Comparison of ENCODE assay signal across 23 cellular contexts in the genomic region with DNA sequence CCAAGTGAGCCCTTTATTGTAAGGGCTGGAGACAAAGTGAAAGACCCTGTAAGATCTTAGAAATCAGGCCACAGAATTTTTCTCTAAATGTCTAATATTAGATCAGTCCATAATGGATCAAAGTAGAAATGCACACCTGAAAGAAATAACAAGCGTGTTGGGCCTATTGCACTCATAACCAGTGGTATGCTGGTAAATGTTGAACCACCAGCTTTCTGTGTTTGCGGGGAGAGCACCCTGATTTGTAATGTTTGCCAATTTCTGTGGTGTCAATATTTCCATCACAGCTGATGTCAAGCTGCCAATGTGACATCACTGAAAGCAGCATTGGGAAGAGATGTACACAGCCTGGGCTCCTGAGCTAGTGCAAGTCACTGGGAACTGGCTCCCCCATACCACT. TPM values are rescaled to one million over a fixed set of nuclear protein-coding genes. Genes with fewer than 3 reads are reported as not detected.
DNase-seq lines count a peak whose midpoint lies in the region; ATAC-seq, FAIRE-seq and TF ChIP-seq lines count a peak whose summit lies in the region.
"Had no signal": no experiment of that assay in that cellular context is flagged by ENCODE, and none has a peak within 500 bp of the region (broad histone marks: within the 10 kb centered on the region; RNA-seq: fewer than 3 reads in every experiment).

No MANE protein-coding gene starts in this region.

- TF ChIP-seq POLR2A in GM12891 (IDR thresholded peaks at IDR 0.05; ENCODE audit: low read depth, low read length) = no peak

- no peaks in the 10 kb centered on the region for H3K27me3 ChIP-seq in RWPE2 (ENCODE audit: insufficient read depth, poor library complexity, severe bottlenecking)
- H3K27me3 ChIP-seq: BLaER1 treated with 17β-estradiol and CSF1 and Interleukin-3, amounts not matched to agents 10 nM and 100 nM; MG63 had no signal

- TF ChIP-seq CTCF in RWPE2 (IDR thresholded peaks at IDR 0.05; ENCODE audit: poor library complexity, severe bottlenecking) = no peak

- no peak overlapping the region for H3K4me3 Mint-ChIP-seq in activated naive CD4-positive, alpha-beta T cell treated with anti-CD3 and anti-CD28 coated beads, Interleukin-2, amount 10 ng/mL, durations not matched to agents 7 days and 5 days
- H3K4me3 Mint-ChIP-seq in activated naive CD8-positive, alpha-beta T cell treated with anti-CD3 and anti-CD28 coated beads for 36 hours = no peak overlapping the region
- H3K4me3 Mint-ChIP-seq in T-helper 2 cell treated with Interferon-gamma antibody and Interleukin-4, amounts not matched to agents 5 μg/mL and 100 μg/mL, for 36 hours = no peak overlapping the region
- H3K4me3 Mint-ChIP-seq: CD4-positive, alpha-beta T cell had no signal

- peak overlapping the region; percentile 94 for H3K27ac ChIP-seq in RWPE2 (ENCODE audit: poor library complexity, severe bottlenecking)
- H3K27ac ChIP-seq: A549; BLaER1 treated with 17β-estradiol and CSF1 and Interleukin-3, amounts not matched to agents 10 nM and 100 nM; PC-9 had no signal

- DNase-seq in activated naive CD4-positive, alpha-beta T cell treated with anti-CD3 and anti-CD28 coated beads, Interleukin-2, amount 10 ng/mL, durations not matched to agents 7 days and 5 days = no peak
- DNase-seq in activated naive CD4-positive, alpha-beta T cell treated with anti-CD3 and anti-CD28 coated beads, Interleukin-2, amount 50 U/mL, for 16 hours = no peak
- DNase-seq in RWPE2 (ENCODE audit: low spot score) = no peak
- DNase-seq in activated naive CD8-positive, alpha-beta T cell treated with anti-CD3 and anti-CD28 coated beads for 36 hours = no peak
- DNase-seq in stimulated activated naive CD8-positive, alpha-beta T cell treated with anti-CD3 and anti-CD28 coated beads, Interleukin-15, Interleukin-2, amounts not matched to agents 100 U/mL and 50 U/mL, for 24 hours = no peak
- DNase-seq in T-helper 2 cell treated with Interferon-gamma antibody and Interleukin-4, amounts not matched to agents 5 μg/mL and 100 μg/mL, for 36 hours (ENCODE audit: low spot score) = no peak
- DNase-seq in GM12891 (ENCODE audit: insufficient read length, low spot score) = no peak
- DNase-seq: AML-193; CD4-positive, alpha-beta T cell; DMS53; GOT3; NCI-H2029 treated with DMSO at 0.1 percent for 48 hours; NCI-H2227 treated with DMSO at 0.1 percent for 48 hours; NCI-H526 treated with DMSO at 0.1 percent for 48 hours; PC-9; SHP77 had no signal

- no peak for FAIRE-seq in GM12891 (lab: Jason Lieb, UNC)
- FAIRE-seq: A549, HTR-8/SVneo, K562 had no signal

- peak overlapping the region; percentile 1 for H3K27ac Mint-ChIP-seq in activated naive CD4-positive, alpha-beta T cell treated with anti-CD3 and anti-CD28 coated beads, Interleukin-2, amount 10 ng/mL, durations not matched to agents 7 days and 5 days
- H3K27ac Mint-ChIP-seq in activated naive CD8-positive, alpha-beta T cell treated with anti-CD3 and anti-CD28 coated beads for 36 hours = peak overlapping the region; percentile 61
- H3K27ac Mint-ChIP-seq in T-helper 2 cell treated with Interferon-gamma antibody and Interleukin-4, amounts not matched to agents 5 μg/mL and 100 μg/mL, for 36 hours = no peak overlapping the region
- H3K27ac Mint-ChIP-seq: CD4-positive, alpha-beta T cell had no signal

- peaks cover 10% of the 10 kb centered on the region for H3K27me3 Mint-ChIP-seq in activated naive CD4-positive, alpha-beta T cell treated with anti-CD3 and anti-CD28 coated beads, Interleukin-2, amount 10 ng/mL, durations not matched to agents 7 days and 5 days
- no peaks in the 10 kb centered on the region for H3K27me3 Mint-ChIP-seq in activated naive CD8-positive, alpha-beta T cell treated with anti-CD3 and anti-CD28 coated beads for 36 hours
- peaks cover 7% of the 10 kb centered on the region for H3K27me3 Mint-ChIP-seq in T-helper 2 cell treated with Interferon-gamma antibody and Interleukin-4, amounts not matched to agents 5 μg/mL and 100 μg/mL, for 36 hours (ENCODE audit: low read depth)
- H3K27me3 Mint-ChIP-seq: CD4-positive, alpha-beta T cell had no signal

- no peak overlapping the region for H3K4me3 ChIP-seq in RWPE2 (ENCODE audit: severe bottlenecking)
- H3K4me3 ChIP-seq: A549; BLaER1 treated with 17β-estradiol and CSF1 and Interleukin-3, amounts not matched to agents 10 nM and 100 nM; HAP-1; K562; MG63; PC-9 had no signal

- ATAC-seq in RWPE2 (ENCODE audit: low read depth) (no peak), GM19395 (IDR thresholded peaks at IDR 0.05; ENCODE audit: unreplicated experiment) (no peak)
- peak; percentile 60 for ATAC-seq in stimulated activated naive CD8-positive, alpha-beta T cell treated with anti-CD3 and anti-CD28 coated beads, Interleukin-15, Interleukin-2, amounts not matched to agents 100 U/mL and 50 U/mL, for 24 hours
- ATAC-seq: A549, K562 had no signal

- no peaks in the 10 kb centered on the region for H3K36me3 ChIP-seq in RWPE2 (ENCODE audit: low read depth)
- H3K36me3 ChIP-seq: HAP-1, MG63 had no signal

- H3K4me1 Mint-ChIP-seq in activated naive CD4-positive, alpha-beta T cell treated with anti-CD3 and anti-CD28 coated beads, Interleukin-2, amount 10 ng/mL, durations not matched to agents 7 days and 5 days = peaks cover 6% of the 10 kb centered on the region
- H3K4me1 Mint-ChIP-seq in activated naive CD8-positive, alpha-beta T cell treated with anti-CD3 and anti-CD28 coated beads for 36 hours = peaks cover 20% of the 10 kb centered on the region
- H3K4me1 Mint-ChIP-seq in T-helper 2 cell treated with Interferon-gamma antibody and Interleukin-4, amounts not matched to agents 5 μg/mL and 100 μg/mL, for 36 hours (ENCODE audit: low read depth) = peaks cover 3% of the 10 kb centered on the region

- CTCF ChIA-PET in activated naive CD4-positive, alpha-beta T cell treated with anti-CD3 and anti-CD28 coated beads, Interleukin-2, amount 10 ng/mL, durations not matched to agents 7 days and 5 days (lab: Charles Lee) = interaction anchor here (1.2 to 8.4 kb wide), 4 partner anchors 12 to 66 kb away, joined by 3 to 87 read pairs (median 6); partner anchors contain the start of gene SRSF8

- no peaks in the 10 kb centered on the region for H3K9me3 Mint-ChIP-seq in activated naive CD4-positive, alpha-beta T cell treated with anti-CD3 and anti-CD28 coated beads, Interleukin-2, amount 10 ng/mL, durations not matched to agents 7 days and 5 days
- no peaks in the 10 kb centered on the region for H3K9me3 Mint-ChIP-seq in activated naive CD8-positive, alpha-beta T cell treated with anti-CD3 and anti-CD28 coated beads for 36 hours
- no peaks in the 10 kb centered on the region for H3K9me3 Mint-ChIP-seq in T-helper 2 cell treated with Interferon-gamma antibody and Interleukin-4, amounts not matched to agents 5 μg/mL and 100 μg/mL, for 36 hours

- peaks cover 25% of the 10 kb centered on the region for H3K4me1 ChIP-seq in RWPE2 (ENCODE audit: insufficient read depth, poor library complexity, severe bottlenecking)
- H3K4me1 ChIP-seq: HAP-1 had no signal

- no peaks in the 10 kb centered on the region for H3K9me3 ChIP-seq in RWPE2 (ENCODE audit: severe bottlenecking)
- H3K9me3 ChIP-seq: A549; BLaER1 treated with 17β-estradiol and CSF1 and Interleukin-3, amounts not matched to agents 10 nM and 100 nM; HAP-1; MG63 had no signal

- H3K36me3 Mint-ChIP-seq in activated naive CD4-positive, alpha-beta T cell treated with anti-CD3 and anti-CD28 coated beads, Interleukin-2, amount 10 ng/mL, durations not matched to agents 7 days and 5 days = peaks cover 4% of the 10 kb centered on the region
- peaks cover 10% of the 10 kb centered on the region for H3K36me3 Mint-ChIP-seq in activated naive CD8-positive, alpha-beta T cell treated with anti-CD3 and anti-CD28 coated beads for 36 hours
- H3K36me3 Mint-ChIP-seq in T-helper 2 cell treated with Interferon-gamma antibody and Interleukin-4, amounts not matched to agents 5 μg/mL and 100 μg/mL, for 36 hours (ENCODE audit: low read depth) = peaks cover 4% of the 10 kb centered on the region

TF ChIP-seq in GM12891, 5 proteins besides CTCF, POLR2A, EP300 and RAD21:
- TF ChIP-seq PAX5 (IDR thresholded peaks at IDR 0.05; ENCODE audit: insufficient read depth, low read length, severe bottlenecking) = no peak
- no peak for TF ChIP-seq POU2F2 (IDR thresholded peaks at IDR 0.05; ENCODE audit: low read depth, low read length)
- TF ChIP-seq TAF1 (IDR thresholded peaks at IDR 0.05; ENCODE audit: low read depth, low read length) = no peak
- TF ChIP-seq SPI1 (IDR thresholded peaks at IDR 0.05; ENCODE audit: low read depth, low read length) = no peak
- no peak for TF ChIP-seq POLR2AphosphoS5 (IDR thresholded peaks at IDR 0.05; ENCODE audit: low read depth, low read length)

RNA-seq across cellular contexts. Expression of gene ENDOD1, which starts 46.2 kb away (rescaled TPM):
- 10 to 100 TPM; 21.5 to 22.1 TPM for total RNA-seq in activated naive CD8-positive, alpha-beta T cell treated with anti-CD3 and anti-CD28 coated beads for 36 hours
- polyA plus RNA-seq in GM12891 (2012; ENCODE audit: low read depth, missing spikeins) = 6.6 TPM
